8 cellular contexts compared by ENCODE assay signal in the genomic region with DNA sequence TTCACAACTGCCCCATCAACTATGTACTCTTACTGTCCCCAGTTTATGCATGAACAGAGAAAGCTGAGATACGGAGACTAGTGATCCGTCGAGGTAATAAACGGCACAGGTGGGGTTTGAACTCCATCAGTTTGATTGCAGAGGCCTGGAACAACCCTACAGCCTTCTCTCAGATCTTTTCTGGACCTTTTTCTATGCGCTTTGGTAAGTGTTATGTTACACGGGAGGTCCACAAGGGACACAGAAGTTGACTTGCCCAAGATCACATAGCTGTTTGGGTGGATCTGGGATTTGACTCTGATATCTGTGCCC. TPM values are rescaled to one million over a fixed set of nuclear protein-coding genes. Genes with fewer than 3 reads are reported as not detected.
A peak's percentile ranks its signal among the peaks of the same experiment; 100 is the strongest.
DNase-seq lines count a peak whose midpoint lies in the region; ATAC-seq and TF ChIP-seq lines count a peak whose summit lies in the region.

No MANE protein-coding gene starts in this region.

- H3K27ac Mint-ChIP-seq in GM23338 (no peak overlapping the region), T-helper 17 cell (peak overlapping the region; percentile 93)

- no peak for ATAC-seq in GM23338
- ATAC-seq in T-helper 17 cell, result no peak
- ATAC-seq in HG03196 (IDR thresholded peaks at IDR 0.05; ENCODE audit: unreplicated experiment), result no peak
- ATAC-seq in HG03135 (IDR thresholded peaks at IDR 0.05; ENCODE audit: unreplicated experiment), result no peak

- H3K79me2 ChIP-seq in GM23338 (replicated peaks; ENCODE audit: insufficient read depth), result no peaks in the 10 kb centered on the region

- H3K9me2 ChIP-seq in GM23338 (ENCODE audit: insufficient read depth), result no peaks in the 10 kb centered on the region

- peaks cover 7% of the 10 kb centered on the region; the same call in 1 of the 2 replicates for H3F3A ChIP-seq in GM23338 (replicated peaks; ENCODE audit: low read depth)

- H3K9me3 Mint-ChIP-seq in GM23338, result no peaks in the 10 kb centered on the region; the same call in 2 of the 3 replicates

- H3K4me2 ChIP-seq in GM23338, result peak overlapping the region; percentile 71

- DNase-seq in GM23338 (ENCODE audit: low spot score) (no peak), T-helper 17 cell (no peak), fibroblast of villous mesenchyme (ENCODE audit: low read depth) (no peak), skeletal muscle cell (ENCODE audit: low read depth) (no peak), AG08395 (ENCODE audit: low spot score) (no peak)
- DNase-seq in stimulated activated CD4-positive, alpha-beta T cell treated with anti-CD3 and anti-CD28 coated beads, Interleukin-1b, Interleukin-23, amount 100 ng/mL, for 48 hours, result no peak

- no peaks in the 10 kb centered on the region for H3K4me1 ChIP-seq in GM23338 (ENCODE audit: insufficient read depth)

- H3K4me3 Mint-ChIP-seq in GM23338 (peak overlapping the region; percentile 73), T-helper 17 cell (peak overlapping the region; percentile 94)

- no peaks in the 10 kb centered on the region for H3K27me3 ChIP-seq in GM23338 (ENCODE audit: insufficient read depth)

- H3K27me3 Mint-ChIP-seq in GM23338 (ENCODE audit: insufficient read depth, low read depth, poor library complexity) (peaks cover 7% of the 10 kb centered on the region), T-helper 17 cell (no peaks in the 10 kb centered on the region)

- H3K9me3 ChIP-seq in T-helper 17 cell (ENCODE audit: control insufficient read depth, low read length, poor library complexity, severe bottlenecking), result no peaks in the 10 kb centered on the region

- no peak for TF ChIP-seq CTCF in GM23338 (conservative IDR thresholded peaks at IDR 0.05; ENCODE audit: low read depth in 2 of 2)
- TF ChIP-seq CTCF in fibroblast of villous mesenchyme (IDR thresholded peaks at IDR 0.05; ENCODE audit: insufficient read depth, low read depth, low read length), result no peak

- H3K36me3 Mint-ChIP-seq in GM23338 (ENCODE audit: low read depth), result peaks cover 21% of the 10 kb centered on the region
- peaks cover 3% of the 10 kb centered on the region for H3K36me3 Mint-ChIP-seq in T-helper 17 cell (ENCODE audit: low read depth)

- H2AFZ ChIP-seq in GM23338, result peak overlapping the region; percentile 99

- H4K20me1 ChIP-seq in GM23338 (replicated peaks; ENCODE audit: insufficient read depth), result no peaks in the 10 kb centered on the region

- no peak overlapping the region for H3K27ac ChIP-seq in GM23338 (ENCODE audit: low read depth)

- H3K4me3 ChIP-seq in GM23338, result peak overlapping the region; percentile 56
- peak overlapping the region; percentile 43 for H3K4me3 ChIP-seq in fibroblast of villous mesenchyme (ENCODE audit: low read depth, low read length)
- peak overlapping the region; percentile 44 for H3K4me3 ChIP-seq in skeletal muscle cell (ENCODE audit: low read depth, low read length)

- no peaks in the 10 kb centered on the region for H3K36me3 ChIP-seq in GM23338 (ENCODE audit: insufficient read depth)

- H3K4me1 Mint-ChIP-seq in GM23338 (peaks cover 7% of the 10 kb centered on the region), T-helper 17 cell (peaks cover 12% of the 10 kb centered on the region)

TF ChIP-seq in GM23338, 12 proteins besides CTCF, POLR2A, EP300 and RAD21 (continues in another document):
- TF ChIP-seq EZH2 (IDR thresholded peaks at IDR 0.05; ENCODE audit: low read depth, unreplicated experiment) (no peak), JUNB (IDR thresholded peaks at IDR 0.05; ENCODE audit: unreplicated experiment) (no peak), STAT1 (IDR thresholded peaks at IDR 0.05; ENCODE audit: unreplicated experiment) (no peak), EZH2phosphoT487 (IDR thresholded peaks at IDR 0.05; ENCODE audit: unreplicated experiment) (no peak), CREB1 (CRISPR knock-in tag; IDR thresholded peaks at IDR 0.05; ENCODE audit: low read depth) (no peak)
- TF ChIP-seq, protein P1, sequence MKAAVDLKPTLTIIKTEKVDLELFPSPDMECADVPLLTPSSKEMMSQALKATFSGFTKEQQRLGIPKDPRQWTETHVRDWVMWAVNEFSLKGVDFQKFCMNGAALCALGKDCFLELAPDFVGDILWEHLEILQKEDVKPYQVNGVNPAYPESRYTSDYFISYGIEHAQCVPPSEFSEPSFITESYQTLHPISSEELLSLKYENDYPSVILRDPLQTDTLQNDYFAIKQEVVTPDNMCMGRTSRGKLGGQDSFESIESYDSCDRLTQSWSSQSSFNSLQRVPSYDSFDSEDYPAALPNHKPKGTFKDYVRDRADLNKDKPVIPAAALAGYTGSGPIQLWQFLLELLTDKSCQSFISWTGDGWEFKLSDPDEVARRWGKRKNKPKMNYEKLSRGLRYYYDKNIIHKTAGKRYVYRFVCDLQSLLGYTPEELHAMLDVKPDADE (IDR thresholded peaks at IDR 0.05), result no peak
- TF ChIP-seq, protein P2, sequence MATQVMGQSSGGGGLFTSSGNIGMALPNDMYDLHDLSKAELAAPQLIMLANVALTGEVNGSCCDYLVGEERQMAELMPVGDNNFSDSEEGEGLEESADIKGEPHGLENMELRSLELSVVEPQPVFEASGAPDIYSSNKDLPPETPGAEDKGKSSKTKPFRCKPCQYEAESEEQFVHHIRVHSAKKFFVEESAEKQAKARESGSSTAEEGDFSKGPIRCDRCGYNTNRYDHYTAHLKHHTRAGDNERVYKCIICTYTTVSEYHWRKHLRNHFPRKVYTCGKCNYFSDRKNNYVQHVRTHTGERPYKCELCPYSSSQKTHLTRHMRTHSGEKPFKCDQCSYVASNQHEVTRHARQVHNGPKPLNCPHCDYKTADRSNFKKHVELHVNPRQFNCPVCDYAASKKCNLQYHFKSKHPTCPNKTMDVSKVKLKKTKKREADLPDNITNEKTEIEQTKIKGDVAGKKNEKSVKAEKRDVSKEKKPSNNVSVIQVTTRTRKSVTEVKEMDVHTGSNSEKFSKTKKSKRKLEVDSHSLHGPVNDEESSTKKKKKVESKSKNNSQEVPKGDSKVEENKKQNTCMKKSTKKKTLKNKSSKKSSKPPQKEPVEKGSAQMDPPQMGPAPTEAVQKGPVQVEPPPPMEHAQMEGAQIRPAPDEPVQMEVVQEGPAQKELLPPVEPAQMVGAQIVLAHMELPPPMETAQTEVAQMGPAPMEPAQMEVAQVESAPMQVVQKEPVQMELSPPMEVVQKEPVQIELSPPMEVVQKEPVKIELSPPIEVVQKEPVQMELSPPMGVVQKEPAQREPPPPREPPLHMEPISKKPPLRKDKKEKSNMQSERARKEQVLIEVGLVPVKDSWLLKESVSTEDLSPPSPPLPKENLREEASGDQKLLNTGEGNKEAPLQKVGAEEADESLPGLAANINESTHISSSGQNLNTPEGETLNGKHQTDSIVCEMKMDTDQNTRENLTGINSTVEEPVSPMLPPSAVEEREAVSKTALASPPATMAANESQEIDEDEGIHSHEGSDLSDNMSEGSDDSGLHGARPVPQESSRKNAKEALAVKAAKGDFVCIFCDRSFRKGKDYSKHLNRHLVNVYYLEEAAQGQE (IDR thresholded peaks at IDR 0.05; ENCODE audit: unreplicated experiment), result no peak

RNA-seq across cellular contexts. Expression of a gene that starts 1.1 kb away (rescaled TPM):
- 58.8 and 67.9 TPM in 2 replicates for total RNA-seq in GM23338 (2014; rRNA removed; shearing (Covaris generic))
- 44.9 and 49.2 TPM in 2 replicates for polyA plus RNA-seq in GM23338 (2016; fragmentation: Nextera tagmentation; extraction: Ambion mirVana)
- total RNA-seq in T-helper 17 cell, result 100 to 1,000 TPM in 1 of 2 donors, 10 to 100 TPM in 1; 81.3 to 107 TPM
- 64.8 and 65.7 TPM in 2 replicates for total RNA-seq in fibroblast of villous mesenchyme

RNA-seq across cellular contexts. Expression of a gene that starts 29.4 kb away (rescaled TPM):
- 2.0 and 6.1 TPM in 2 replicates for total RNA-seq in GM23338 (2014; rRNA removed; shearing (Covaris generic))
- polyA plus RNA-seq in GM23338 (2016; fragmentation: Nextera tagmentation; extraction: Ambion mirVana), result 1.0 and 1.3 TPM in 2 replicates
- total RNA-seq in T-helper 17 cell, result not detected
- 20.7 and 35.8 TPM in 2 replicates for total RNA-seq in fibroblast of villous mesenchyme

RNA-seq across cellular contexts. Expression of a gene that starts 45.8 kb away (rescaled TPM):
- total RNA-seq in GM23338 (2014; rRNA removed; shearing (Covaris generic)), result 32.4 and 32.6 TPM in 2 replicates
- 12.6 and 12.9 TPM in 2 replicates for polyA plus RNA-seq in GM23338 (2016; fragmentation: Nextera tagmentation; extraction: Ambion mirVana)
- total RNA-seq in T-helper 17 cell (1 to 10 TPM; 7.3 to 8.4 TPM), fibroblast of villous mesenchyme (46.7 and 48.8 TPM in 2 replicates)

RNA-seq across cellular contexts. Expression of a gene that starts 56.3 kb away (rescaled TPM):
- total RNA-seq in GM23338 (2014; rRNA removed; shearing (Covaris generic)), result not detected in 2 replicates
- not detected in 2 replicates for polyA plus RNA-seq in GM23338 (2016; fragmentation: Nextera tagmentation; extraction: Ambion mirVana)
- total RNA-seq in T-helper 17 cell (not detected), fibroblast of villous mesenchyme (not detected in 2 replicates)
